In the genomic region with DNA sequence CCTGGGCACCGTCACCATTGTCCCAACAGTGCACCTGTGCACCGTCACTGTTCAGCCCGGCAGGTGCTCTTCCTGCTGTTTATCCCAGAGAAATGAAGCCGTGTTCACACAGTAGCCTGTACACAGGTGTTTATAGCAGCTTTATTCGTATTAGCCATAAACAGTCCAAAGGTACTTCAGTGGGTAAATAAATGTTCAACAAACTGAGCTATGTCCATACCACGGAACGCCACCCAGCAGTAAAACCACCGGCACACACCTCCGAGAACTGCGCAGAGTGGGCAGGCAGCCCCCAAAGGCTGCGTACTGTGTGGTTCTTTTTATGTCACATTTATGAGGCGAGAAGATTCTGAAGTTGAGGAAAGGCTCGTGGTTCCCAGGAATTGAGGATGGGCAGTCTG, we compare ENCODE assay signal across 25 cellular contexts. TPM values are rescaled to one million over a fixed set of nuclear protein-coding genes. Genes with fewer than 3 reads are reported as not detected.
A peak's percentile ranks its signal among the peaks of the same experiment; 100 is the strongest.
DNase-seq lines count a peak whose midpoint lies in the region; ATAC-seq and TF ChIP-seq lines count a peak whose summit lies in the region.
"Had no signal": no experiment of that assay in that cellular context is flagged by ENCODE, and none has a peak within 500 bp of the region (broad histone marks: within the 10 kb centered on the region; RNA-seq: fewer than 3 reads in every experiment).

No MANE protein-coding gene starts in this region.

- peak; percentile 95 for ATAC-seq in mucosa of descending colon
- ATAC-seq in activated T-helper 17 cell treated with anti-CD3 and anti-CD28 coated beads, Interleukin-2, amount 50 U/mL, for 72 hours (replicated peaks): no peak
- ATAC-seq in GM18870 (IDR thresholded peaks at IDR 0.05; ENCODE audit: unreplicated experiment): no peak
- ATAC-seq: activated T-cell treated with anti-CD3 and anti-CD28 coated beads, Interleukin-2, amount 50 U/mL, for 4 hours; left ventricle myocardium superior; natural killer cell; pancreas had no signal

- 96 to 97% methylated on average over 13 of the region's 13 CpGs for WGBS in testis, 2 donors

- H3K27ac Mint-ChIP-seq in activated T-helper 17 cell treated with anti-CD3 and anti-CD28 coated beads, Interleukin-2, amount 50 U/mL, for 72 hours: no peak overlapping the region
- H3K27ac Mint-ChIP-seq: HFFc6, natural killer cell had no signal

- peak; percentile 94 for DNase-seq in NCI-H146 (lab: John Stamatoyannopoulos, UW)
- DNase-seq in NCI-H774 (lab: John Stamatoyannopoulos, UW): peak; percentile 60
- DNase-seq in mucosa of descending colon: peak in 2 of 3 donors; percentile 43 to 59
- DNase-seq in testis: peak; percentile 4
- no peak for DNase-seq in C1 segment of cervical spinal cord (lab: John Stamatoyannopoulos, UW)
- DNase-seq: activated CD4-positive, alpha-beta T cell treated with anti-CD3 and anti-CD28 coated beads for 48 hours; activated T-cell treated with anti-CD3 and anti-CD28 coated beads, Interleukin-2, amount 50 U/mL, for 4 hours; CD4-positive, CD25-positive, alpha-beta regulatory T cell; EL; HFFc6; hypothalamus; immature natural killer cell; left ventricle myocardium superior; midbrain; natural killer cell; NCI-H1930; NCI-H524; pancreas; SHP77; stimulated activated CD4-positive, alpha-beta T cell treated with anti-CD3 and anti-CD28 coated beads, Interleukin-2, amount 100 ng/mL, for 48 hours; upper lobe of left lung had no signal

- intact Hi-C loops in mucosa of descending colon (cut with DNase I, micrococcal nuclease) (no loop called here), testis (cut with DNase I; ENCODE audit: low total_unique reads) (no loop called here)

- H3K4me1 ChIP-seq in mucosa of descending colon (ENCODE audit: low read depth) (peaks cover 3% of the 10 kb centered on the region), testis (peaks cover 24% of the 10 kb centered on the region)
- H3K4me1 ChIP-seq: pancreas, upper lobe of left lung had no signal

- H3K4me3 ChIP-seq in mucosa of descending colon (no peak overlapping the region), testis (no peak overlapping the region)
- H3K4me3 ChIP-seq: dorsolateral prefrontal cortex, pancreas, upper lobe of left lung had no signal

- peaks cover 26% of the 10 kb centered on the region for H3K36me3 Mint-ChIP-seq in activated T-helper 17 cell treated with anti-CD3 and anti-CD28 coated beads, Interleukin-2, amount 50 U/mL, for 72 hours (ENCODE audit: low read depth)
- H3K36me3 Mint-ChIP-seq: natural killer cell had no signal

- H3K9me3 ChIP-seq in mucosa of descending colon: no peaks in the 10 kb centered on the region
- no peaks in the 10 kb centered on the region for H3K9me3 ChIP-seq in testis
- H3K9me3 ChIP-seq: pancreas, upper lobe of left lung had no signal

- no peaks in the 10 kb centered on the region for H3K27me3 ChIP-seq in testis
- H3K27me3 ChIP-seq: dorsolateral prefrontal cortex, pancreas, upper lobe of left lung had no signal

- no peaks in the 10 kb centered on the region for H3K4me1 Mint-ChIP-seq in activated T-helper 17 cell treated with anti-CD3 and anti-CD28 coated beads, Interleukin-2, amount 50 U/mL, for 72 hours
- H3K4me1 Mint-ChIP-seq: immature natural killer cell, natural killer cell had no signal

- H3K4me3 Mint-ChIP-seq in activated T-helper 17 cell treated with anti-CD3 and anti-CD28 coated beads, Interleukin-2, amount 50 U/mL, for 72 hours: no peak overlapping the region
- H3K4me3 Mint-ChIP-seq: activated T-cell treated with anti-CD3 and anti-CD28 coated beads, Interleukin-2, amount 50 U/mL, for 4 hours; CD4-positive, CD25-positive, alpha-beta regulatory T cell; HFFc6; immature natural killer cell; natural killer cell had no signal

- no peaks in the 10 kb centered on the region for H3K27me3 Mint-ChIP-seq in activated T-helper 17 cell treated with anti-CD3 and anti-CD28 coated beads, Interleukin-2, amount 50 U/mL, for 72 hours
- H3K27me3 Mint-ChIP-seq: CD4-positive, CD25-positive, alpha-beta regulatory T cell had no signal

- H3K27ac ChIP-seq in testis: no peak overlapping the region
- H3K27ac ChIP-seq: dorsolateral prefrontal cortex, pancreas, upper lobe of left lung, VCaP had no signal

- H3K36me3 ChIP-seq in mucosa of descending colon (ENCODE audit: low read depth) (peaks cover 5% of the 10 kb centered on the region), testis (ENCODE audit: low read depth, missing control alignments) (no peaks in the 10 kb centered on the region)

- no peaks in the 10 kb centered on the region for H3K9me3 Mint-ChIP-seq in activated T-helper 17 cell treated with anti-CD3 and anti-CD28 coated beads, Interleukin-2, amount 50 U/mL, for 72 hours
- H3K9me3 Mint-ChIP-seq: activated T-cell treated with anti-CD3 and anti-CD28 coated beads, Interleukin-2, amount 50 U/mL, for 4 hours; immature natural killer cell; natural killer cell had no signal

- no peak for TF ChIP-seq POLR2A in testis (IDR thresholded peaks at IDR 0.05)

- TF ChIP-seq CTCF in mucosa of descending colon (IDR thresholded peaks at IDR 0.05) (no peak), testis (IDR thresholded peaks at IDR 0.05) (no peak)

RNA-seq across cellular contexts. Expression of a gene that starts 44.9 kb away (rescaled TPM):
- 10 to 100 TPM; 17.7 to 32.4 (median 22.6) TPM for total RNA-seq in mucosa of descending colon
- total RNA-seq in testis: 10 to 100 TPM; 65.9 to 78.5 TPM
- polyA plus RNA-seq in testis (ENCODE audit: insufficient read depth, low read depth, low replicate concordance): 16.3 TPM
- 10 to 100 TPM; 18.5 to 24.4 TPM for total RNA-seq in activated T-helper 17 cell treated with anti-CD3 and anti-CD28 coated beads, Interleukin-2, amount 50 U/mL, for 72 hours

RNA-seq across cellular contexts. Expression of a gene that starts 49.2 kb away (rescaled TPM):
- total RNA-seq in mucosa of descending colon: 10 to 100 TPM; 52.7 to 66.4 (median 54.3) TPM
- total RNA-seq in testis: 10 to 100 TPM; 72.4 to 73.1 TPM
- polyA plus RNA-seq in testis (ENCODE audit: insufficient read depth, low read depth, low replicate concordance): 135 TPM
- total RNA-seq in activated T-helper 17 cell treated with anti-CD3 and anti-CD28 coated beads, Interleukin-2, amount 50 U/mL, for 72 hours: 100 to 1,000 TPM in 1 of 2 donors, 10 to 100 TPM in 1; 98.1 to 188 TPM

Comparison
In these comparisons a context has a peak if more than half of its experiments do, and no peak if none do; other contexts are left out.
1. DNase-seq: peak in NCI-H146 (single experiment), NCI-H774 (single experiment), mucosa of descending colon (2 of 3) and testis (single experiment); none in C1 segment of cervical spinal cord (0 of 14).